In genomic region chr20:35314460-35315198, GRCh38 we compare ENCODE assay signal across 13 cellular contexts. TPM values are rescaled to one million over a fixed set of nuclear protein-coding genes. Genes with fewer than 3 reads are reported as not detected.
DNase-seq lines count a peak whose midpoint lies in the region; ATAC-seq, FAIRE-seq and TF ChIP-seq lines count a peak whose summit lies in the region.
"Had no signal": no experiment of that assay in that cellular context is flagged by ENCODE, and none has a peak within 500 bp of the region (broad histone marks: within the 10 kb centered on the region; RNA-seq: fewer than 3 reads in every experiment).

No MANE protein-coding gene starts in this region.

- peak overlapping the region in 5 of 8 donors; percentile 19 to 92 (median 30) for H3K27ac Mint-ChIP-seq in CD8-positive, alpha-beta memory T cell
- peak overlapping the region; percentile 67 for H3K27ac Mint-ChIP-seq in activated T-helper 2 cell treated with anti-CD3 and anti-CD28 coated beads, Interferon-gamma antibody, Interleukin-2, Interleukin-4, amounts not matched to agents 10 μg/mL and 5 μg/mL and 100 μg/mL, durations not matched to agents 14 hours and 24 hours and 36 hours
- H3K27ac Mint-ChIP-seq in naive thymus-derived CD4-positive, alpha-beta T cell = peak overlapping the region in 8 of 9 donors; percentile 3 to 81 (median 54)

- intact Hi-C loops in activated T-helper 2 cell treated with anti-CD3 and anti-CD28 coated beads, Interferon-gamma antibody, Interleukin-2, Interleukin-4, amounts not matched to agents 10 μg/mL and 5 μg/mL and 100 μg/mL, durations not matched to agents 14 hours and 24 hours and 36 hours (cut with micrococcal nuclease) = no loop called here
- intact Hi-C loops in naive thymus-derived CD4-positive, alpha-beta T cell (cut with micrococcal nuclease) = no loop called here
- intact Hi-C loops in colonic mucosa (cut with DNase I) = no loop called here

- peaks cover 10 to 18% (median 14%) of the 10 kb centered on the region in 3 donors for H3K4me1 Mint-ChIP-seq in CD8-positive, alpha-beta memory T cell
- peaks cover 48% of the 10 kb centered on the region for H3K4me1 Mint-ChIP-seq in activated T-helper 2 cell treated with anti-CD3 and anti-CD28 coated beads, Interferon-gamma antibody, Interleukin-2, Interleukin-4, amounts not matched to agents 10 μg/mL and 5 μg/mL and 100 μg/mL, durations not matched to agents 14 hours and 24 hours and 36 hours (ENCODE audit: low read depth)
- H3K4me1 Mint-ChIP-seq in naive thymus-derived CD4-positive, alpha-beta T cell = peaks cover 5 to 64% (median 13%) of the 10 kb centered on the region in 7 donors

- H3K4me3 Mint-ChIP-seq in CD8-positive, alpha-beta memory T cell = no peak overlapping the region
- no peak overlapping the region for H3K4me3 Mint-ChIP-seq in activated T-helper 2 cell treated with anti-CD3 and anti-CD28 coated beads, Interferon-gamma antibody, Interleukin-2, Interleukin-4, amounts not matched to agents 10 μg/mL and 5 μg/mL and 100 μg/mL, durations not matched to agents 14 hours and 24 hours and 36 hours (ENCODE audit: low read depth)
- peak overlapping the region in 1 of 10 donors; percentile 59 for H3K4me3 Mint-ChIP-seq in naive thymus-derived CD4-positive, alpha-beta T cell

- no peak for TF ChIP-seq POLR2A in GM12892 (IDR thresholded peaks at IDR 0.05; ENCODE audit: low read depth, low read length)

- FAIRE-seq in GM12892 (lab: Jason Lieb, UNC) = no peak

- POLR2A ChIA-PET in CD8-positive, alpha-beta memory T cell (lab: Charles Lee) = no interaction called here
- POLR2A ChIA-PET in HEK293 (lab: Yijun Ruan, JAX) = interaction anchor here (0.7 kb wide), 1 partner anchor 146 kb away, joined by 3 read pairs; no protein-coding TSS in a partner anchor
- POLR2A ChIA-PET in naive thymus-derived CD4-positive, alpha-beta T cell (lab: Charles Lee) = no interaction called here

- CTCF ChIA-PET in CD8-positive, alpha-beta memory T cell (lab: Charles Lee) = no interaction called here
- CTCF ChIA-PET in HEK293 (lab: Yijun Ruan, JAX) = interaction anchor here (0.6 to 2.8 kb wide), 4 partner anchors 11 to 467 kb away, joined by 3 to 13 read pairs (median 6); no protein-coding TSS in a partner anchor
- CTCF ChIA-PET in naive thymus-derived CD4-positive, alpha-beta T cell (lab: Charles Lee) = interaction anchor here (1.4 kb wide), 1 partner anchor 10 kb away, joined by 5 read pairs; no protein-coding TSS in a partner anchor

- H3K27me3 ChIP-seq in CD8-positive, alpha-beta memory T cell (ENCODE audit: insufficient read depth, low read length, poor library complexity, severe bottlenecking) = no peaks in the 10 kb centered on the region
- H3K27me3 ChIP-seq in naive thymus-derived CD4-positive, alpha-beta T cell (ENCODE audit: control insufficient read depth in 2 of 2, insufficient read depth in 2 of 2, low read length in 2 of 2) = no peaks in the 10 kb centered on the region
- no peaks in the 10 kb centered on the region for H3K27me3 ChIP-seq in colonic mucosa
- H3K27me3 ChIP-seq: cardiac muscle cell had no signal

- peaks cover 3 to 40% (median 4%) of the 10 kb centered on the region in 3 donors for H3K36me3 Mint-ChIP-seq in CD8-positive, alpha-beta memory T cell
- H3K36me3 Mint-ChIP-seq in activated T-helper 2 cell treated with anti-CD3 and anti-CD28 coated beads, Interferon-gamma antibody, Interleukin-2, Interleukin-4, amounts not matched to agents 10 μg/mL and 5 μg/mL and 100 μg/mL, durations not matched to agents 14 hours and 24 hours and 36 hours (ENCODE audit: low read depth) = peaks cover 19% of the 10 kb centered on the region
- H3K36me3 Mint-ChIP-seq in naive thymus-derived CD4-positive, alpha-beta T cell = peaks cover 0 to 20% (median 15%) of the 10 kb centered on the region in 5 donors

- no peaks in the 10 kb centered on the region for H3K9me3 ChIP-seq in CD8-positive, alpha-beta memory T cell (ENCODE audit: low read length)
- no peaks in the 10 kb centered on the region for H3K9me3 ChIP-seq in HEK293 (ENCODE audit: control insufficient read depth, insufficient read depth, low read depth, low read length)
- no peaks in the 10 kb centered on the region for H3K9me3 ChIP-seq in naive thymus-derived CD4-positive, alpha-beta T cell (ENCODE audit: control insufficient read depth in 2 of 3, low read length in 3 of 3)
- H3K9me3 ChIP-seq in colonic mucosa = no peaks in the 10 kb centered on the region

- no peak overlapping the region for H3K4me3 ChIP-seq in CD8-positive, alpha-beta memory T cell (ENCODE audit: low read length)
- H3K4me3 ChIP-seq in HEK293 (ENCODE audit: low read depth, low read length) (no peak overlapping the region), colonic mucosa (no peak overlapping the region)
- no peak overlapping the region for H3K4me3 ChIP-seq in naive thymus-derived CD4-positive, alpha-beta T cell (ENCODE audit: low read length)
- H3K4me3 ChIP-seq: cardiac muscle cell had no signal

- peaks cover 4% of the 10 kb centered on the region for H3K4me1 ChIP-seq in CD8-positive, alpha-beta memory T cell (ENCODE audit: insufficient read depth, low read length)
- peaks cover 29% of the 10 kb centered on the region for H3K4me1 ChIP-seq in HEK293 (ENCODE audit: control insufficient read depth, insufficient read depth, low read length)
- peaks cover 0 to 5% of the 10 kb centered on the region in 2 donors for H3K4me1 ChIP-seq in naive thymus-derived CD4-positive, alpha-beta T cell (ENCODE audit: control insufficient read depth in 2 of 2, insufficient read depth in 2 of 2, low read length in 2 of 2)
- H3K4me1 ChIP-seq in colonic mucosa = peaks cover 4% of the 10 kb centered on the region

- H3K27me3 Mint-ChIP-seq in CD8-positive, alpha-beta memory T cell = no peaks in the 10 kb centered on the region
- no peaks in the 10 kb centered on the region for H3K27me3 Mint-ChIP-seq in activated T-helper 2 cell treated with anti-CD3 and anti-CD28 coated beads, Interferon-gamma antibody, Interleukin-2, Interleukin-4, amounts not matched to agents 10 μg/mL and 5 μg/mL and 100 μg/mL, durations not matched to agents 14 hours and 24 hours and 36 hours (ENCODE audit: low read depth)
- H3K27me3 Mint-ChIP-seq in naive thymus-derived CD4-positive, alpha-beta T cell = no peaks in the 10 kb centered on the region

- no peak for ATAC-seq in naive thymus-derived CD4-positive, alpha-beta T cell
- ATAC-seq: right cardiac atrium had no signal

- no peak for DNase-seq in CD8-positive, alpha-beta memory T cell
- no peak for DNase-seq in activated T-helper 2 cell treated with anti-CD3 and anti-CD28 coated beads, Interferon-gamma antibody, Interleukin-2, Interleukin-4, amounts not matched to agents 10 μg/mL and 5 μg/mL and 100 μg/mL, durations not matched to agents 14 hours and 24 hours and 36 hours (ENCODE audit: low spot score)
- no peak for DNase-seq in naive thymus-derived CD4-positive, alpha-beta T cell
- no peak for DNase-seq in colonic mucosa
- DNase-seq in GM12892 (ENCODE audit: insufficient read length) = no peak
- DNase-seq in NCI-H2029 treated with DMSO at 0.1 percent for 48 hours (lab: John Stamatoyannopoulos, UW) = no peak
- DNase-seq: right cardiac atrium; stimulated activated CD4-positive, alpha-beta T cell treated with anti-CD3 and anti-CD28 coated beads, Interleukin-4, amount 100 ng/mL, for 24 hours; stimulated activated naive CD4-positive, alpha-beta T cell had no signal

- H3K36me3 ChIP-seq in CD8-positive, alpha-beta memory T cell (ENCODE audit: insufficient read depth, low read length) = no peaks in the 10 kb centered on the region
- H3K36me3 ChIP-seq in HEK293 (ENCODE audit: control insufficient read depth in 2 of 2, insufficient read depth in 1 of 2, low read length in 2 of 2) (no peaks in the 10 kb centered on the region), colonic mucosa (no peaks in the 10 kb centered on the region)
- H3K36me3 ChIP-seq in naive thymus-derived CD4-positive, alpha-beta T cell (ENCODE audit: control insufficient read depth in 2 of 3, insufficient read depth in 3 of 3, low read length in 3 of 3) = peaks cover 0 to 5% (median 0%) of the 10 kb centered on the region in 3 experiments

- no peak overlapping the region for H3K9ac ChIP-seq in colonic mucosa (ENCODE audit: low read depth in 2 of 2, low read length in 2 of 2)

- no peaks in the 10 kb centered on the region for H3K9me3 Mint-ChIP-seq in CD8-positive, alpha-beta memory T cell
- H3K9me3 Mint-ChIP-seq in activated T-helper 2 cell treated with anti-CD3 and anti-CD28 coated beads, Interferon-gamma antibody, Interleukin-2, Interleukin-4, amounts not matched to agents 10 μg/mL and 5 μg/mL and 100 μg/mL, durations not matched to agents 14 hours and 24 hours and 36 hours = no peaks in the 10 kb centered on the region
- H3K9me3 Mint-ChIP-seq in naive thymus-derived CD4-positive, alpha-beta T cell = no peaks in the 10 kb centered on the region

- TF ChIP-seq CTCF in HEK293 (tag by site-specific recombination; IDR thresholded peaks at IDR 0.05) = no peak
- TF ChIP-seq CTCF in colonic mucosa (IDR thresholded peaks at IDR 0.05) = no peak

- H3K27ac ChIP-seq in CD8-positive, alpha-beta memory T cell (ENCODE audit: low read depth, low read length) = no peak overlapping the region
- H3K27ac ChIP-seq in HEK293 (ENCODE audit: extremely low read depth, low read depth, low read length) = no peak overlapping the region
- H3K27ac ChIP-seq in naive thymus-derived CD4-positive, alpha-beta T cell (ENCODE audit: low read depth, low read length) = no peak overlapping the region
- no peak overlapping the region for H3K27ac ChIP-seq in colonic mucosa
- H3K27ac ChIP-seq: cardiac muscle cell had no signal

RNA-seq across cellular contexts. Expression of gene FAM83C, which starts 22.4 kb away (rescaled TPM):
- total RNA-seq in CD8-positive, alpha-beta memory T cell = not detected
- not detected for polyA plus RNA-seq in CD8-positive, alpha-beta memory T cell
- not detected in 2 replicates for total RNA-seq in activated T-helper 2 cell treated with anti-CD3 and anti-CD28 coated beads, Interferon-gamma antibody, Interleukin-2, Interleukin-4, amounts not matched to agents 10 μg/mL and 5 μg/mL and 100 μg/mL, durations not matched to agents 14 hours and 24 hours and 36 hours
- not detected for total RNA-seq in naive thymus-derived CD4-positive, alpha-beta T cell
- polyA plus RNA-seq in naive thymus-derived CD4-positive, alpha-beta T cell = not detected
- under 1 TPM in 1 of 2 donors, not detected in 1; 0.45 TPM for total RNA-seq in colonic mucosa
- polyA plus RNA-seq in GM12892 (2012; ENCODE audit: missing spikeins) = not detected
- total RNA-seq: cardiac muscle cell, glomerular endothelial cell, right cardiac atrium, SK-MEL-5 had no signal
- polyA plus RNA-seq: cardiac muscle cell, right cardiac atrium had no signal

RNA-seq across cellular contexts. Expression of gene EIF6, which starts 30.1 kb away (rescaled TPM):
- total RNA-seq in CD8-positive, alpha-beta memory T cell = 100 to 1,000 TPM; 204 to 207 TPM
- 171 TPM for polyA plus RNA-seq in CD8-positive, alpha-beta memory T cell
- total RNA-seq in activated T-helper 2 cell treated with anti-CD3 and anti-CD28 coated beads, Interferon-gamma antibody, Interleukin-2, Interleukin-4, amounts not matched to agents 10 μg/mL and 5 μg/mL and 100 μg/mL, durations not matched to agents 14 hours and 24 hours and 36 hours = 179 and 183 TPM in 2 replicates
- total RNA-seq in naive thymus-derived CD4-positive, alpha-beta T cell = 100 to 1,000 TPM in 1 of 5 experiments, 10 to 100 TPM in 4; 35.4 to 117 (median 39.9) TPM
- polyA plus RNA-seq in naive thymus-derived CD4-positive, alpha-beta T cell = 100 to 1,000 TPM; 141 to 150 TPM
- total RNA-seq in colonic mucosa = 100 to 1,000 TPM; 163 to 194 TPM
- polyA plus RNA-seq in GM12892 (2012; ENCODE audit: missing spikeins) = 102 TPM

RNA-seq across cellular contexts. Expression of gene MMP24OS, which starts 36.7 kb away (rescaled TPM):
- total RNA-seq in CD8-positive, alpha-beta memory T cell = 10 to 100 TPM; 36.5 to 36.6 TPM
- 14.0 TPM for polyA plus RNA-seq in CD8-positive, alpha-beta memory T cell
- total RNA-seq in activated T-helper 2 cell treated with anti-CD3 and anti-CD28 coated beads, Interferon-gamma antibody, Interleukin-2, Interleukin-4, amounts not matched to agents 10 μg/mL and 5 μg/mL and 100 μg/mL, durations not matched to agents 14 hours and 24 hours and 36 hours = 31.4 and 33.0 TPM in 2 replicates
- total RNA-seq in naive thymus-derived CD4-positive, alpha-beta T cell = 10 to 100 TPM; 43.8 to 88.6 (median 69.4) TPM
- 10 to 100 TPM; 12.3 to 14.0 TPM for polyA plus RNA-seq in naive thymus-derived CD4-positive, alpha-beta T cell
- 100 to 1,000 TPM in 1 of 2 donors, 10 to 100 TPM in 1; 83.9 to 123 TPM for total RNA-seq in colonic mucosa
- polyA plus RNA-seq in GM12892 (2012; ENCODE audit: missing spikeins) = 23.9 TPM
